1 cellular context compared by ENCODE assay signal in genomic region chr6:148258868-148259267, GRCh38.
TF ChIP-seq lines count a peak whose summit lies in the region.

No MANE protein-coding gene starts in this region.

TF ChIP-seq in GM23338, 12 proteins besides CTCF, POLR2A, EP300 and RAD21 (continued from another document):
- no peak for TF ChIP-seq REST (IDR thresholded peaks at IDR 0.05; ENCODE audit: unreplicated experiment)
TF ChIP-seq in GM23338: peak in this region for 0.
